ENCODE assay signal across 8 cellular contexts in genomic region chr12:56987551-56988053, GRCh38. TPM values are rescaled to one million over a fixed set of nuclear protein-coding genes. Genes with fewer than 3 reads are reported as not detected.
DNase-seq lines count a peak whose midpoint lies in the region; ATAC-seq and TF ChIP-seq lines count a peak whose summit lies in the region.

No MANE protein-coding gene starts in this region.

- H2AFZ ChIP-seq in IMR-90 (replicated peaks; ENCODE audit: low read length, poor library complexity), result peak overlapping the region; percentile 66
- H2AFZ ChIP-seq in OCI-LY1 (ENCODE audit: low read length), result no peak overlapping the region

- no peaks in the 10 kb centered on the region for H3F3A ChIP-seq in OCI-LY1 (ENCODE audit: insufficient read depth, low read length)

- H2BK15ac ChIP-seq in IMR-90 (ENCODE audit: low read depth, low read length), result no peak overlapping the region

- no peak overlapping the region for H2BK5ac ChIP-seq in IMR-90 (ENCODE audit: low read depth, low read length, poor library complexity, severe bottlenecking)

- POLR2A ChIA-PET in GM10248 (lab: Yijun Ruan, JAX), result no interaction called here
- POLR2A ChIA-PET in IMR-90 (lab: Charles Lee; ENCODE audit: unreplicated experiment), result interaction anchor here (0.6 kb wide), 1 partner anchor 101 kb away, joined by 3 read pairs; the partner anchor contains the start of gene NAB2

- no TSS peak for BruUV-seq in IMR-90 (replicated peaks; lab: Mats Ljungman, UMichigan)

- no CpG with 5 or more reads among the region's 11 CpGs for WGBS in IMR-90 (ENCODE audit: extremely low coverage in 2 of 2, insufficient read length in 1 of 2), 2 experiments

- TF ChIP-seq CTCF in GM10248 (IDR thresholded peaks at IDR 0.05; ENCODE audit: control extremely low read depth, extremely low read depth, low read depth, missing control alignments) (peak; percentile 92), IMR-90 (conservative IDR thresholded peaks at IDR 0.05; ENCODE audit: low read depth, low read length) (peak; percentile 92), OCI-LY1 (IDR thresholded peaks at IDR 0.05; ENCODE audit: low read length) (peak; percentile 88)

- H3K56ac ChIP-seq in IMR-90 (ENCODE audit: extremely low read depth, insufficient read depth, low read length), result no peak overlapping the region

- no peak overlapping the region for H3K4ac ChIP-seq in IMR-90 (ENCODE audit: low read depth, low read length)

- no peak overlapping the region for H3K18ac ChIP-seq in IMR-90 (ENCODE audit: low read depth, low read length)

- H4K91ac ChIP-seq in IMR-90 (ENCODE audit: insufficient read depth, low read depth, low read length), result no peak overlapping the region

- dilution Hi-C loops in IMR-90 (cut with HindIII; ENCODE audit: low sequenced_read_pairs, unreplicated experiment), result no loop called here

- H2BK20ac ChIP-seq in IMR-90 (ENCODE audit: low read depth, low read length), result no peak overlapping the region

- H4K20me1 ChIP-seq in IMR-90 (ENCODE audit: insufficient read depth, low read length), result peaks cover 3% of the 10 kb centered on the region; the same call in 1 of the 2 replicates
- no peaks in the 10 kb centered on the region for H4K20me1 ChIP-seq in OCI-LY1 (ENCODE audit: insufficient read depth, low read length)

- no peak overlapping the region for H4K5ac ChIP-seq in IMR-90 (ENCODE audit: low read depth, low read length)

- no peak overlapping the region for H3K4me3 ChIP-seq in IMR-90 (ENCODE audit: insufficient read depth, low read depth, low read length)
- no peak overlapping the region for H3K4me3 ChIP-seq in OCI-LY1 (ENCODE audit: low read depth, low read length, poor library complexity, severe bottlenecking)

- in situ Hi-C loops in IMR-90 (cut with MboI; ENCODE audit: low sequenced_read_pairs), result loop anchor here (5.0 to 25.0 kb wide), 2 partner anchors 225 to 475 kb away; partner anchors contain the start of genes HSD17B6 and RBMS2

- no peak overlapping the region for H3K27ac ChIP-seq in IMR-90 (ENCODE audit: insufficient read depth, low read length)
- H3K27ac ChIP-seq in OCI-LY1 (ENCODE audit: low read depth, low read length, poor library complexity, severe bottlenecking), result no peak overlapping the region

- no peak overlapping the region; the same call in 1 of the 2 replicates for H3K4me2 ChIP-seq in IMR-90 (ENCODE audit: low read depth, low read length)
- H3K4me2 ChIP-seq in OCI-LY1 (ENCODE audit: low read length), result no peak overlapping the region

- ATAC-seq in IMR-90 (ENCODE audit: low read depth) (peak; percentile 94), GM21423 (IDR thresholded peaks at IDR 0.05; ENCODE audit: unreplicated experiment) (no peak)

- H2AK5ac ChIP-seq in IMR-90 (ENCODE audit: low read depth, low read length), result no peak overlapping the region

- TF ChIP-seq RAD21 in IMR-90 (IDR thresholded peaks at IDR 0.05; ENCODE audit: low read length), result peak; percentile 84

- no peaks in the 10 kb centered on the region for H3K79me1 ChIP-seq in IMR-90 (ENCODE audit: low read depth in 1 of 2, low read length in 2 of 2)

- H3K4me1 ChIP-seq in IMR-90 (ENCODE audit: control insufficient read depth, insufficient read depth, low read length), result peaks cover 4% of the 10 kb centered on the region
- H3K4me1 ChIP-seq in OCI-LY1 (ENCODE audit: insufficient read depth, low read length, severe bottlenecking), result no peaks in the 10 kb centered on the region

- no peak overlapping the region for H3K14ac ChIP-seq in IMR-90 (replicated peaks; ENCODE audit: low read depth, low read length)

- H3K9me1 ChIP-seq in IMR-90 (ENCODE audit: insufficient read depth, low read length), result no peaks in the 10 kb centered on the region

- H3K23ac ChIP-seq in IMR-90 (ENCODE audit: low read depth, low read length), result no peak overlapping the region

- DNase-seq in GM10248 (ENCODE audit: extremely low spot score) (peak; percentile 81), IMR-90 (peak; percentile 65), epidermal melanocyte (ENCODE audit: insufficient read length, low spot score) (peak; percentile 76), middle frontal gyrus (ENCODE audit: extremely low spot score, low spot score) (peak; percentile 59)
- DNase-seq in activated CD8-positive, alpha-beta memory T cell treated with anti-CD3 and anti-CD28 coated beads, Interleukin-2, amount 50 U/mL, for 4 hours, result peak; percentile 78
- DNase-seq in stimulated activated CD8-positive, alpha-beta memory T cell treated with anti-CD3 and anti-CD28 coated beads, Interleukin-4, amount 100 ng/mL, for 24 hours (ENCODE audit: low read depth), result peak; percentile 62

- H3K9me2 ChIP-seq in OCI-LY1 (ENCODE audit: low read depth, low read length), result no peaks in the 10 kb centered on the region

- H3K36me3 ChIP-seq in IMR-90 (ENCODE audit: control insufficient read depth, insufficient read depth, low read length) (no peaks in the 10 kb centered on the region), OCI-LY1 (ENCODE audit: insufficient read depth, low read length) (no peaks in the 10 kb centered on the region)

- no peak for TF ChIP-seq POLR2A in IMR-90 (IDR thresholded peaks at IDR 0.05; ENCODE audit: low read depth, low read length)

- H2AK9ac ChIP-seq in IMR-90 (replicated peaks; ENCODE audit: low read depth, low read length, poor library complexity), result peak overlapping the region; percentile 4

- H3K9me3 ChIP-seq in IMR-90 (ENCODE audit: control insufficient read depth, insufficient read depth, low read length) (no peaks in the 10 kb centered on the region), OCI-LY1 (ENCODE audit: low read length) (no peaks in the 10 kb centered on the region)

- H3K79me2 ChIP-seq in OCI-LY1 (ENCODE audit: insufficient read depth, low read length), result no peaks in the 10 kb centered on the region

- H3K9ac ChIP-seq in IMR-90 (ENCODE audit: low read depth, low read length) (no peak overlapping the region), OCI-LY1 (ENCODE audit: low read length) (no peak overlapping the region)

- intact Hi-C loops in IMR-90 (cut with micrococcal nuclease), result loop anchor here (1.0 kb wide), 3 partner anchors 147 to 230 kb away; partner anchors contain the start of gene HSD17B6

- no peak overlapping the region for H2BK120ac ChIP-seq in IMR-90 (ENCODE audit: low read depth, low read length)

- CTCF ChIA-PET in GM10248 (lab: Yijun Ruan, JAX) (interaction anchor here (0.9 to 5.0 kb wide), 25 partner anchors 9 to 474 kb away, joined by 3 to 122 read pairs (median 5); partner anchors contain the start of genes HSD17B6, PRIM1 and ZBTB39), IMR-90 (lab: Yijun Ruan, JAX) (interaction anchor here (0.5 to 3.5 kb wide), 7 partner anchors 107 to 478 kb away, joined by 3 to 15 read pairs (median 3); partner anchors contain the start of gene HSD17B6)

- peaks cover 2% of the 10 kb centered on the region; the same call in 1 of the 2 replicates for H3K27me3 ChIP-seq in IMR-90 (ENCODE audit: control insufficient read depth, insufficient read depth, low read length)
- 0 out of 2 replicates have a peak, but pooled peaks cover 6% of the 10 kb centered on the region for H3K27me3 ChIP-seq in OCI-LY1 (ENCODE audit: insufficient read depth, low read length)

- peak overlapping the region in 1 of 2 experiments; percentile 34; a peak in 1 of 4 replicates for H4K8ac ChIP-seq in IMR-90 (ENCODE audit: low read depth in 2 of 2, low read length in 2 of 2)

TF ChIP-seq in IMR-90, 13 proteins besides CTCF, POLR2A, EP300 and RAD21:
- TF ChIP-seq MAZ (IDR thresholded peaks at IDR 0.05; ENCODE audit: borderline replicate concordance, low read depth, low read length) (peak; percentile 62; the same call in 1 of the 2 replicates), BHLHE40 (IDR thresholded peaks at IDR 0.05; ENCODE audit: low read depth, low read length) (no peak), SMC3 (IDR thresholded peaks at IDR 0.05; ENCODE audit: low read depth, low read length) (peak; percentile 88)

RNA-seq across cellular contexts. Expression of gene ZBTB39, which starts 18.7 kb away (rescaled TPM):
- 5.2 and 5.3 TPM in 2 replicates for total RNA-seq in IMR-90 (2012; rRNA removed)
- 3.6 and 4.0 TPM in 2 replicates for polyA plus RNA-seq in IMR-90 (2012; rRNA removed)
- polyA plus RNA-seq in IMR-90 (2012; cell fraction: cytosol; rRNA removed), result 1.7 and 2.0 TPM in 2 replicates
- polyA plus RNA-seq in IMR-90 (2012; cell fraction: nucleus; rRNA removed; ENCODE audit: low replicate concordance), result 2.0 and 3.8 TPM in 2 replicates

RNA-seq across cellular contexts. Expression of gene TAC3, which starts 28.7 kb away (rescaled TPM):
- not detected in 2 replicates for total RNA-seq in IMR-90 (2012; rRNA removed)
- 0.94 and 1.4 TPM in 2 replicates for polyA plus RNA-seq in IMR-90 (2012; rRNA removed)
- polyA plus RNA-seq in IMR-90 (2012; cell fraction: cytosol; rRNA removed), result 1.6 and 2.0 TPM in 2 replicates
- 0.33 and 1.3 TPM in 2 replicates for polyA plus RNA-seq in IMR-90 (2012; cell fraction: nucleus; rRNA removed; ENCODE audit: low replicate concordance)

RNA-seq across cellular contexts. Expression of gene RDH16, which starts 30.2 kb away (rescaled TPM):
- not detected in 2 replicates for total RNA-seq in IMR-90 (2012; rRNA removed)
- not detected in 2 replicates for polyA plus RNA-seq in IMR-90 (2012; rRNA removed)
- polyA plus RNA-seq in IMR-90 (2012; cell fraction: cytosol; rRNA removed), result 0.01 TPM in 1 of 2 replicates, not detected in the other
- polyA plus RNA-seq in IMR-90 (2012; cell fraction: nucleus; rRNA removed; ENCODE audit: low replicate concordance), result 0.21 and 0.56 TPM in 2 replicates

RNA-seq across cellular contexts. Expression of gene SDR9C7, which starts 53.4 kb away (rescaled TPM):
- not detected in 2 replicates for total RNA-seq in IMR-90 (2012; rRNA removed)
- polyA plus RNA-seq in IMR-90 (2012; rRNA removed), result not detected in 2 replicates
- polyA plus RNA-seq in IMR-90 (2012; cell fraction: cytosol; rRNA removed), result not detected in 2 replicates
- not detected in 2 replicates for polyA plus RNA-seq in IMR-90 (2012; cell fraction: nucleus; rRNA removed; ENCODE audit: low replicate concordance)
